Comparison of ENCODE assay signal across 9 cellular contexts in genomic region chr6:25173951-25174474, GRCh38.
A peak's percentile ranks its signal among the peaks of the same experiment; 100 is the strongest.
DNase-seq lines count a peak whose midpoint lies in the region; ATAC-seq and TF ChIP-seq lines count a peak whose summit lies in the region.
"Had no signal": no experiment of that assay in that cellular context is flagged by ENCODE, and none has a peak within 500 bp of the region (broad histone marks: within the 10 kb centered on the region; RNA-seq: fewer than 3 reads in every experiment).

No MANE protein-coding gene starts in this region.

- H3K9me3 ChIP-seq in SJSA1 (replicated peaks) (no peaks in the 10 kb centered on the region), suprapubic skin (no peaks in the 10 kb centered on the region), gastroesophageal sphincter (no peaks in the 10 kb centered on the region)

- H3K36me3 ChIP-seq in SJSA1 (no peaks in the 10 kb centered on the region), suprapubic skin (no peaks in the 10 kb centered on the region), gastroesophageal sphincter (no peaks in the 10 kb centered on the region)

- no peak for TF ChIP-seq CTCF in suprapubic skin (IDR thresholded peaks at IDR 0.05)
- no peak for TF ChIP-seq CTCF in gastroesophageal sphincter (IDR thresholded peaks at IDR 0.05)

- H3K27me3 ChIP-seq in SJSA1 (replicated peaks) (no peaks in the 10 kb centered on the region), suprapubic skin (no peaks in the 10 kb centered on the region), gastroesophageal sphincter (no peaks in the 10 kb centered on the region)

- 56% methylated on average over 4 of the region's 4 CpGs for WGBS in suprapubic skin
- WGBS in gastroesophageal sphincter (ENCODE audit: low coverage in 1 of 2), 2 donors = 75 to 100% methylated on average over 1 to 2 of the region's 4 CpGs

- H3K27ac ChIP-seq in SJSA1 (peak overlapping the region; percentile 68), suprapubic skin (peak overlapping the region; percentile 57), gastroesophageal sphincter (no peak overlapping the region)

- no peak for TF ChIP-seq EP300 in suprapubic skin (IDR thresholded peaks at IDR 0.05)
- TF ChIP-seq EP300 in gastroesophageal sphincter (IDR thresholded peaks at IDR 0.05) = no peak

- DNase-seq in NCI-H345 (lab: John Stamatoyannopoulos, UW) = peak; percentile 15
- DNase-seq in NCI-H345 treated with DMSO at 0.1 percent for 48 hours (lab: John Stamatoyannopoulos, UW; ENCODE audit: unreplicated experiment) = no peak
- DNase-seq in SJSA1 (ENCODE audit: low read depth in 1 of 2, low spot score in 2 of 2) = peak in 1 of 2 experiments; percentile 73
- DNase-seq in fibroblast of the conjunctiva (ENCODE audit: low read depth) = peak; percentile 91
- no peak for DNase-seq in suprapubic skin (ENCODE audit: low spot score in 2 of 2)
- no peak for DNase-seq in stimulated activated CD4-positive, alpha-beta T cell treated with anti-CD3 and anti-CD28 coated beads, Interleukin-4, amount 100 ng/mL, for 24 hours
- DNase-seq: CD8-positive, alpha-beta memory T cell had no signal

- H3K4me1 ChIP-seq in SJSA1 (replicated peaks) (peaks cover 47% of the 10 kb centered on the region), suprapubic skin (peaks cover 64% of the 10 kb centered on the region), gastroesophageal sphincter (peaks cover 0 to 15% (median 0%) of the 10 kb centered on the region in 3 donors)

- H3K4me3 ChIP-seq in SJSA1 (no peak overlapping the region), suprapubic skin (no peak overlapping the region), gastroesophageal sphincter (no peak overlapping the region)

- no peak for ATAC-seq in GM21576 (IDR thresholded peaks at IDR 0.05; ENCODE audit: unreplicated experiment)
- ATAC-seq in gastroesophageal sphincter = no peak

- no peak for TF ChIP-seq POLR2A in suprapubic skin (IDR thresholded peaks at IDR 0.05)
- TF ChIP-seq POLR2A in gastroesophageal sphincter (IDR thresholded peaks at IDR 0.05) = no peak

Comparison
In these comparisons a context has a peak if more than half of its experiments do, and no peak if none do; other contexts are left out.
1. DNase-seq: peak in NCI-H345 (single experiment) and fibroblast of the conjunctiva (single experiment); none in NCI-H345 treated with DMSO at 0.1 percent for 48 hours (single experiment), suprapubic skin (0 of 2) and stimulated activated CD4-positive, alpha-beta T cell treated with anti-CD3 and anti-CD28 coated beads, Interleukin-4, amount 100 ng/mL, for 24 hours (single experiment).
2. H3K27ac ChIP-seq: peak in SJSA1 (single experiment) and suprapubic skin (single experiment); none in gastroesophageal sphincter (0 of 4).